Comparison of ENCODE assay signal across 33 cellular contexts in the genomic region with DNA sequence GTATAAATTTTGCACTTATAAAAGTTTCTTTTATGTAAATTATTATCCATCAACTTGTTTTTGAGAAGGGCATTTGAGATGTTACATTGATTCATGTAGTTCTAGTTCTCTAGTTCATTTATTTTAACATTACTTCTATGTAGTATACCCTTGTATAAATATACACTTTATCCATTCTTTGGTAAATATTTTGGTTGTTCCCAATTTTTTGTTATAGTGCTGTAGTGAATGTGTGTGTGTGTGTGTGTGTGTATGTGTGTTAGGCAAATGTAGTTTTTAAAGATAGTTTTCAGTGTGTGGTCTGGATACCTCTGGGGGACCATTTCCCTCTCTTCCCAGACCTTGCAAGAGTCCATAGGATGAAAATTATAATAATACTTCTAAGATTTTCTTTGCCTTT.
"Had no signal": no experiment of that assay in that cellular context is flagged by ENCODE, and none has a peak within 500 bp of the region (broad histone marks: within the 10 kb centered on the region; RNA-seq: fewer than 3 reads in every experiment).

No MANE protein-coding gene starts in this region.

- H3K9me3 ChIP-seq: adrenal gland, body of pancreas, breast epithelium had no signal

- ATAC-seq: activated CD8-positive, alpha-beta T cell treated with anti-CD3 and anti-CD28 coated beads for 36 hours; activated naive CD4-positive, alpha-beta T cell treated with anti-CD3 and anti-CD28 coated beads, Interleukin-2, amount 50 U/mL, for 72 hours; activated T-cell treated with anti-CD3 and anti-CD28 coated beads, Interleukin-2, amount 50 U/mL, for 4 hours; activated T-cell treated with anti-CD3 and anti-CD28 coated beads, Interleukin-2, amount 50 U/mL, for 72 hours; activated T-helper 17 cell treated with anti-CD3 and anti-CD28 coated beads, Interleukin-2, amount 50 U/mL, for 72 hours; body of pancreas had no signal

- H3K27ac ChIP-seq: adrenal gland, body of pancreas, brain microvascular endothelial cell, breast epithelium had no signal

- FAIRE-seq: astrocyte, TTC549 had no signal

- H3K4me1 ChIP-seq: body of pancreas, breast epithelium had no signal

- H3K27me3 ChIP-seq: adrenal gland, body of pancreas, brain microvascular endothelial cell, breast epithelium had no signal

- H3K4me3 ChIP-seq: adrenal gland, body of pancreas, breast epithelium had no signal

- DNase-seq: activated B cell treated with CpG ODN at 0.5 μM for 24 hours; activated CD4-positive, alpha-beta memory T cell treated with anti-CD3 and anti-CD28 coated beads for 36 hours; activated CD4-positive, alpha-beta T cell treated with anti-CD3 and anti-CD28 coated beads for 4 hours; activated CD4-positive, alpha-beta T cell treated with anti-CD3 and anti-CD28 coated beads, Interleukin-2, amount 10 ng/mL, durations not matched to agents 24 days and 14 days; activated CD4-positive, alpha-beta T cell treated with anti-CD3 and anti-CD28 coated beads, Interleukin-2, amount 50 U/mL, for 1 hour; activated CD4-positive, alpha-beta T cell treated with anti-CD3 and anti-CD28 coated beads, Interleukin-2, amount 50 U/mL, for 4 hours; activated CD4-positive, CD25-positive, alpha-beta regulatory T cell treated with anti-CD3 and anti-CD28 coated beads, Interleukin-2, amount 50 U/mL, for 72 hours; activated CD8-positive, alpha-beta memory T cell treated with anti-CD3 and anti-CD28 coated beads, Interleukin-2, amount 50 U/mL, for 4 hours; activated CD8-positive, alpha-beta T cell treated with anti-CD3 and anti-CD28 coated beads for 36 hours; activated effector memory CD4-positive, alpha-beta T cell treated with anti-CD3 and anti-CD28 coated beads, Interleukin-2, amount 50 U/mL, for 16 hours; activated gamma-delta T cell treated with Interleukin-2 at 50 U/mL for 16 hours; activated naive CD4-positive, alpha-beta T cell; activated naive CD4-positive, alpha-beta T cell treated with anti-CD3 and anti-CD28 coated beads for 36 hours; activated naive CD4-positive, alpha-beta T cell treated with anti-CD3 and anti-CD28 coated beads, Interleukin-2, amount 50 U/mL, for 16 hours; activated naive CD8-positive, alpha-beta T cell treated with anti-CD3 and anti-CD28 coated beads for 36 hours; activated T-cell treated with anti-CD3 and anti-CD28 coated beads for 4 hours; activated T-cell treated with anti-CD3 and anti-CD28 coated beads, Interleukin-2, amount 50 U/mL, for 1 hour; activated T-cell treated with anti-CD3 and anti-CD28 coated beads, Interleukin-2, amount 50 U/mL, for 4 hours; activated T-cell treated with anti-CD3 and anti-CD28 coated beads, Interleukin-2, amount 50 U/mL, for 72 hours; adrenal gland; amniotic stem cell; aorta; body of pancreas; brain microvascular endothelial cell; central memory CD4-positive, alpha-beta T cell; T-helper 1 cell; T-helper 2 cell; T-helper 9 cell had no signal

- H3K36me3 ChIP-seq: adrenal gland, brain microvascular endothelial cell, breast epithelium had no signal
